16 cellular contexts compared by ENCODE assay signal in the genomic region with DNA sequence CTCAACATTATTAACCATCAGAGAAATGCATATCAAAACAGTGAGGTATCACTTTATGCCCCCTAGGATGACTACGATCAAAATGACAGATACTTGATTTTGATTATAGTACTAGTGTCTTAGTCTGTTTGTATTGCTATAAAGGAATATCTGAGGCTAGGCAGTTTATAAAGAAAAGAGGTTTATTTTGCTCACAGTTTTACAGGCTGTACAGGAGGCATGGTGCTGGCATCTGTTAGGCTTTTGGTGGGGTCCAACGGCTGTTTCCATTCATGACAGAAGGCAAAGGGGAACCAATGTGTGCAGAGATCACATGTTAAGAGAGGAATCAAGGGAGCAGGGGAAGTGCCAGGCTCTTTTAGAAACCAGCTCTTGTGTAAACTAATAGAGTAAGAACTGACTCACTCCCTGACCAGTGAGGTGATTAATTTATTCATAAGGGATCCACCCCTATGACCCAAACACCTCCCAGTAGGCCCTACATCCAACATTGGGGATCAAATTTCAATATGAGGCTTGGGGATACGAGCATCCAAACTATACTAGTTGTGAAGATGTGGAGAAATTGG. TPM values are rescaled to one million over a fixed set of nuclear protein-coding genes. Genes with fewer than 3 reads are reported as not detected.
A peak's percentile ranks its signal among the peaks of the same experiment; 100 is the strongest.
DNase-seq lines count a peak whose midpoint lies in the region; ATAC-seq and TF ChIP-seq lines count a peak whose summit lies in the region.
"Had no signal": no experiment of that assay in that cellular context is flagged by ENCODE, and none has a peak within 500 bp of the region (broad histone marks: within the 10 kb centered on the region; RNA-seq: fewer than 3 reads in every experiment).

No MANE protein-coding gene starts in this region.

- H4K91ac ChIP-seq in mesenchymal stem cell (ENCODE audit: low read length): no peak overlapping the region

- intact Hi-C loops in mammary epithelial cell (cut with micrococcal nuclease): no loop called here

- no peaks in the 10 kb centered on the region for H3K79me1 ChIP-seq in mesenchymal stem cell (replicated peaks; ENCODE audit: low read length, poor library complexity, severe bottlenecking)

- no peak overlapping the region for H2AK5ac ChIP-seq in mesenchymal stem cell (ENCODE audit: low read length, severe bottlenecking)

- H3K36me3 ChIP-seq in mammary epithelial cell (ENCODE audit: insufficient read depth, low read length) (no peaks in the 10 kb centered on the region), mesenchymal stem cell (ENCODE audit: control insufficient read depth in 1 of 2, insufficient read depth in 2 of 2, low read depth in 1 of 2, low read length in 2 of 2) (no peaks in the 10 kb centered on the region), HAP-1 (replicated peaks) (no peaks in the 10 kb centered on the region)
- H3K36me3 ChIP-seq: BLaER1 had no signal

- CTCF ChIA-PET in mammary epithelial cell (lab: Charles Lee; ENCODE audit: low non-redundant PET): no interaction called here

- H2AFZ ChIP-seq in mammary epithelial cell (ENCODE audit: low read depth, low read length): peak overlapping the region; percentile 63
- no peak overlapping the region for H2AFZ ChIP-seq in mesenchymal stem cell (ENCODE audit: low read depth, low read length)

- no peak overlapping the region for H3K27ac ChIP-seq in mammary epithelial cell (ENCODE audit: insufficient read depth, low read depth, low read length)
- H3K27ac ChIP-seq in mesenchymal stem cell (ENCODE audit: low read length, poor library complexity, severe bottlenecking): no peak overlapping the region
- H3K27ac ChIP-seq: BLaER1 had no signal

- H3K27me3 ChIP-seq in mammary epithelial cell (ENCODE audit: insufficient read depth, low read length) (no peaks in the 10 kb centered on the region), mesenchymal stem cell (ENCODE audit: control insufficient read depth in 1 of 2, insufficient read depth in 1 of 2, low read length in 2 of 2) (no peaks in the 10 kb centered on the region), HAP-1 (ENCODE audit: low read depth) (no peaks in the 10 kb centered on the region)
- H3K27me3 ChIP-seq: BLaER1 had no signal

- no peak overlapping the region for H3K18ac ChIP-seq in mesenchymal stem cell (ENCODE audit: low read depth in 1 of 2, low read length in 2 of 2)

- no peaks in the 10 kb centered on the region for H3K79me2 ChIP-seq in mammary epithelial cell (ENCODE audit: insufficient read depth, low read length)

- H3K4me1 ChIP-seq in mammary epithelial cell (ENCODE audit: insufficient read depth, low read length) (peaks cover 3% of the 10 kb centered on the region), mesenchymal stem cell (ENCODE audit: control insufficient read depth, insufficient read depth, low read depth, low read length) (no peaks in the 10 kb centered on the region), HAP-1 (no peaks in the 10 kb centered on the region)
- H3K4me1 ChIP-seq: BLaER1 had no signal

- no peak overlapping the region for H3K4ac ChIP-seq in mesenchymal stem cell (ENCODE audit: low read depth in 1 of 2, low read length in 2 of 2)

- WGBS in mammary epithelial cell (ENCODE audit: low coverage, missing lambda C conversion rate): 83% methylated on average over 3 of the region's 3 CpGs
- WGBS in mesenchymal stem cell: 76% methylated on average over 3 of the region's 3 CpGs

- no peak overlapping the region for H3K23ac ChIP-seq in mesenchymal stem cell (ENCODE audit: low read length in 2 of 2)

- no peak overlapping the region for H3K4me2 ChIP-seq in mammary epithelial cell (ENCODE audit: insufficient read depth, low read depth, low read length)
- H3K4me2 ChIP-seq in mesenchymal stem cell (ENCODE audit: low read length, poor library complexity, severe bottlenecking): no peak overlapping the region
- H3K4me2 ChIP-seq: BLaER1 had no signal

- no peaks in the 10 kb centered on the region for H4K20me1 ChIP-seq in mammary epithelial cell (ENCODE audit: insufficient read depth, low read length)
- H4K20me1 ChIP-seq: BLaER1 had no signal

- H4K8ac ChIP-seq in mesenchymal stem cell (ENCODE audit: low read length): no peak overlapping the region

- DNase-seq in EL (peak; percentile 30), NOMO-1 treated with dmso at 0.1 percent for 144 hours (lab: John Stamatoyannopoulos, UW; ENCODE audit: unreplicated experiment) (peak; percentile 32), mammary epithelial cell (peak; percentile 69), mesenchymal stem cell (peak; percentile 34), HAP-1 (ENCODE audit: low spot score in 2 of 2) (no peak), GDM1 (lab: John Stamatoyannopoulos, UW) (no peak)
- DNase-seq: activated CD4-positive, alpha-beta T cell treated with anti-CD3 and anti-CD28 coated beads for 1 hour; amniotic stem cell; KG1; NCI-H2081 treated with DMSO at 0.1 percent for 48 hours; nephron progenitor cell; right cardiac atrium; stimulated activated naive CD8-positive, alpha-beta T cell treated with anti-CD3 and anti-CD28 coated beads, Interleukin-15, amount 100 ng/mL, for 72 hours had no signal

- no peak overlapping the region for H3K14ac ChIP-seq in mesenchymal stem cell (ENCODE audit: low read length in 2 of 2)

- no peak overlapping the region for H2BK5ac ChIP-seq in mesenchymal stem cell (ENCODE audit: low read depth, low read length, poor library complexity, severe bottlenecking)

- BruUV-seq in mammary epithelial cell (replicated peaks; lab: Mats Ljungman, UMichigan): no TSS peak

- H2BK15ac ChIP-seq in mesenchymal stem cell (ENCODE audit: low read depth, poor library complexity, severe bottlenecking): no peak overlapping the region

- H3K9me3 ChIP-seq in mammary epithelial cell (replicated peaks; ENCODE audit: insufficient read depth, low read length) (no peaks in the 10 kb centered on the region), mesenchymal stem cell (ENCODE audit: control insufficient read depth, low read length) (no peaks in the 10 kb centered on the region), HAP-1 (no peaks in the 10 kb centered on the region; the same call in 1 of the 2 replicates)

- no peak for TF ChIP-seq CTCF in mammary epithelial cell (conservative IDR thresholded peaks at IDR 0.05 in 1 of 2, IDR thresholded peaks at IDR 0.05 in 1 of 2; ENCODE audit: extremely low read depth in 1 of 2, insufficient read depth in 1 of 2, low read depth in 1 of 2, low read length in 2 of 2)

- in situ Hi-C loops in mammary epithelial cell (cut with MboI; ENCODE audit: low sequenced_read_pairs in 2 of 2): no loop called here
- in situ Hi-C loops in HAP-1 (cut with MboI; ENCODE audit: low sequenced_read_pairs): no loop called here

- H3K9ac ChIP-seq in mammary epithelial cell (ENCODE audit: insufficient read depth, low read length) (no peak overlapping the region), mesenchymal stem cell (ENCODE audit: low read length) (no peak overlapping the region)
- H3K9ac ChIP-seq: BLaER1 had no signal

- H3K4me3 ChIP-seq in mammary epithelial cell (replicated peaks in 1 of 3; ENCODE audit: insufficient read depth in 1 of 3, low read depth in 2 of 3, low read length in 3 of 3): no peak overlapping the region
- H3K4me3 ChIP-seq in mesenchymal stem cell (ENCODE audit: insufficient read depth in 1 of 2, low read depth in 1 of 2, low read length in 2 of 2): peak overlapping the region in 1 of 2 experiments; percentile 23
- H3K4me3 ChIP-seq in HAP-1: no peak overlapping the region
- H3K4me3 ChIP-seq: BLaER1 had no signal

- dilution Hi-C loops in mammary epithelial cell (cut with HindIII; ENCODE audit: low sequenced_read_pairs): no loop called here

- ATAC-seq in HG03521 (IDR thresholded peaks at IDR 0.05; ENCODE audit: unreplicated experiment): no peak
- ATAC-seq in HG02678 (IDR thresholded peaks at IDR 0.05; ENCODE audit: unreplicated experiment): no peak
- ATAC-seq: right cardiac atrium; stimulated activated naive CD8-positive, alpha-beta T cell treated with anti-CD3 and anti-CD28 coated beads, Interleukin-15, amount 100 ng/mL, for 72 hours had no signal

- no peak overlapping the region for H2BK12ac ChIP-seq in mesenchymal stem cell (ENCODE audit: low read length in 2 of 2)

- no peak overlapping the region for H2BK120ac ChIP-seq in mesenchymal stem cell (ENCODE audit: low read depth, low read length)

RNA-seq across cellular contexts. Expression of a gene that starts 16.0 kb away (rescaled TPM):
- total RNA-seq in mammary epithelial cell: 100 to 1,000 TPM; 107 to 115 TPM
- 46.4 TPM for polyA plus RNA-seq in mammary epithelial cell
- 118 TPM for polyA minus RNA-seq in mammary epithelial cell
- polyA plus RNA-seq in mesenchymal stem cell (2013, experiment 1 of 2): 47.7 TPM
- 46.6 TPM for polyA plus RNA-seq in mesenchymal stem cell (2013, experiment 2 of 2)

RNA-seq across cellular contexts. Expression of a gene that starts 46.9 kb away (rescaled TPM):
- total RNA-seq in mammary epithelial cell: 10 to 100 TPM; 12.3 to 20.1 TPM
- 33.4 TPM for polyA plus RNA-seq in mammary epithelial cell
- polyA minus RNA-seq in mammary epithelial cell: 26.9 TPM
- 37.4 TPM for polyA plus RNA-seq in mesenchymal stem cell (2013, experiment 1 of 2)
- 36.9 TPM for polyA plus RNA-seq in mesenchymal stem cell (2013, experiment 2 of 2)

Comparison
In these comparisons a context has a peak if more than half of its experiments do, and no peak if none do; other contexts are left out.
1. DNase-seq: peak in EL (single experiment), NOMO-1 treated with dmso at 0.1 percent for 144 hours (single experiment), mammary epithelial cell (single experiment) and mesenchymal stem cell (single experiment); none in HAP-1 (0 of 2) and GDM1 (single experiment).